Comparison of ENCODE assay signal across 1 cellular context in the genomic region with DNA sequence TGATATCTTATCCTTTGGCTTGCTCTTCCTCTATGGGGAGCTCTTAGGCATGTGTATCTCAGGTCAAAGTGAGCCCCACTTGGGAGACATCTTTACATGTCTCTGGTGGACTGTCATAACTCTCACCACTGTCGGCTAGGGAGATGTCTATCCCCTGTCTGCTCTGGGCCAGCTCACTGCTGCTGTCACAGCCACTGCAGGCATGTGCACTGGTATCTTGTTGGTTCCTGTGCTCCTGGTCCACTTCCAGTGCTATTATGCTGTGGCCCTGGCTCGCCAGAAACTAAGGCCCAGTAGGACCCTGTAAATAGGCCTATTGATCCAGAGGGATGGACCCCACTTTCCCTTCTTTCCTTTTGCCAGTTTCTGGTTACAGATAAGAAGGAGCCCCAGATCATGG.
TF ChIP-seq lines count a peak whose summit lies in the region.

No MANE protein-coding gene starts in this region.

TF ChIP-seq in K562, 482 proteins besides CTCF, POLR2A, EP300 and RAD21:
- TF ChIP-seq TRIM24 (IDR thresholded peaks at IDR 0.05) (no peak), GTF2A2 (tag; IDR thresholded peaks at IDR 0.05) (no peak), SIN3A (IDR thresholded peaks at IDR 0.05; ENCODE audit: borderline replicate concordance in 2 of 2, control insufficient read depth in 1 of 2, low read depth in 2 of 2, low read length in 2 of 2) (no peak), DIDO1 (tag; IDR thresholded peaks at IDR 0.05; ENCODE audit: low read depth) (no peak), MEF2A (IDR thresholded peaks at IDR 0.05; ENCODE audit: control insufficient read depth, low read depth, low read length) (no peak), MTA2 (IDR thresholded peaks at IDR 0.05; ENCODE audit: low read depth) (no peak), ELF4 (CRISPR knock-in tag; IDR thresholded peaks at IDR 0.05) (no peak), MTA3 (IDR thresholded peaks at IDR 0.05; ENCODE audit: borderline replicate concordance) (no peak), SMARCC2 (IDR thresholded peaks at IDR 0.05; ENCODE audit: low read depth) (no peak), ZNF3 (CRISPR knock-in tag; IDR thresholded peaks at IDR 0.05) (no peak)
- TF ChIP-seq, protein P1, sequence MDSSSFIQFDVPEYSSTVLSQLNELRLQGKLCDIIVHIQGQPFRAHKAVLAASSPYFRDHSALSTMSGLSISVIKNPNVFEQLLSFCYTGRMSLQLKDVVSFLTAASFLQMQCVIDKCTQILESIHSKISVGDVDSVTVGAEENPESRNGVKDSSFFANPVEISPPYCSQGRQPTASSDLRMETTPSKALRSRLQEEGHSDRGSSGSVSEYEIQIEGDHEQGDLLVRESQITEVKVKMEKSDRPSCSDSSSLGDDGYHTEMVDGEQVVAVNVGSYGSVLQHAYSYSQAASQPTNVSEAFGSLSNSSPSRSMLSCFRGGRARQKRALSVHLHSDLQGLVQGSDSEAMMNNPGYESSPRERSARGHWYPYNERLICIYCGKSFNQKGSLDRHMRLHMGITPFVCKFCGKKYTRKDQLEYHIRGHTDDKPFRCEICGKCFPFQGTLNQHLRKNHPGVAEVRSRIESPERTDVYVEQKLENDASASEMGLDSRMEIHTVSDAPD (CRISPR knock-in tag; IDR thresholded peaks at IDR 0.05) = no peak
- TF ChIP-seq, protein P2, sequence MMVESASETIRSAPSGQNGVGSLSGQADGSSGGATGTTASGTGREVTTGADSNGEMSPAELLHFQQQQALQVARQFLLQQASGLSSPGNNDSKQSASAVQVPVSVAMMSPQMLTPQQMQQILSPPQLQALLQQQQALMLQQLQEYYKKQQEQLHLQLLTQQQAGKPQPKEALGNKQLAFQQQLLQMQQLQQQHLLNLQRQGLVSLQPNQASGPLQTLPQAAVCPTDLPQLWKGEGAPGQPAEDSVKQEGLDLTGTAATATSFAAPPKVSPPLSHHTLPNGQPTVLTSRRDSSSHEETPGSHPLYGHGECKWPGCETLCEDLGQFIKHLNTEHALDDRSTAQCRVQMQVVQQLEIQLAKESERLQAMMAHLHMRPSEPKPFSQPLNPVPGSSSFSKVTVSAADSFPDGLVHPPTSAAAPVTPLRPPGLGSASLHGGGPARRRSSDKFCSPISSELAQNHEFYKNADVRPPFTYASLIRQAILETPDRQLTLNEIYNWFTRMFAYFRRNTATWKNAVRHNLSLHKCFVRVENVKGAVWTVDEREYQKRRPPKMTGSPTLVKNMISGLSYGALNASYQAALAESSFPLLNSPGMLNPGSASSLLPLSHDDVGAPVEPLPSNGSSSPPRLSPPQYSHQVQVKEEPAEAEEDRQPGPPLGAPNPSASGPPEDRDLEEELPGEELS (CRISPR knock-in tag; IDR thresholded peaks at IDR 0.05; ENCODE audit: borderline replicate concordance) = no peak
- TF ChIP-seq, protein P3, sequence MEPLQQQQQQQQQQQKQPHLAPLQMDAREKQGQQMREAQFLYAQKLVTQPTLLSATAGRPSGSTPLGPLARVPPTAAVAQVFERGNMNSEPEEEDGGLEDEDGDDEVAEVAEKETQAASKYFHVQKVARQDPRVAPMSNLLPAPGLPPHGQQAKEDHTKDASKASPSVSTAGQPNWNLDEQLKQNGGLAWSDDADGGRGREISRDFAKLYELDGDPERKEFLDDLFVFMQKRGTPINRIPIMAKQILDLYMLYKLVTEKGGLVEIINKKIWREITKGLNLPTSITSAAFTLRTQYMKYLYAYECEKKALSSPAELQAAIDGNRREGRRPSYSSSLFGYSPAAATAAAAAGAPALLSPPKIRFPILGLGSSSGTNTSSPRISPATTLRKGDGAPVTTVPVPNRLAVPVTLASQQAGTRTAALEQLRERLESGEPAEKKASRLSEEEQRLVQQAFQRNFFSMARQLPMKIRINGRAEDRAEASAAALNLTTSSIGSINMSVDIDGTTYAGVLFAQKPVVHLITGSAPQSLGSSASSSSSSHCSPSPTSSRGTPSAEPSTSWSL (CRISPR knock-in tag; IDR thresholded peaks at IDR 0.05; ENCODE audit: borderline replicate concordance) = no peak
